Comparison of ENCODE assay signal across 16 cellular contexts in the genomic region with DNA sequence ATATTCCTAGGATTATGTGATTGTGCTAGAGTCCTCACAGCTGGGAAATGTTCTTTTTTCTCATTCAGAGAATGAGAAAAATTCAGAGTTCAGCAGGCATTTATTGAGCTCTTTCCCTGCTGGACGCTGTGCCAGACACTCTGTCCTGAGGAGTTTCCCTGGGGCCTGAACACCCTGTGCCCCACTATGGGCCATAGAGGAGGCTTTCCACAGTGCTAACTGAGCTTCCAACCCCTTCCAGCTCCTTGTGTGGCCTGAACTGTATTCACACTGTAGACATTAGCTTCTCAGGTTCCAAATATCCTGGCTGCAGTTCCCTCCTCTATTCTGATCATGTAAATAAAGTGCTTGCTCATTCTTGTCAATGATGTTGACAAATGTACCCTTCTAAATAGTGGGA. TPM values are rescaled to one million over a fixed set of nuclear protein-coding genes. Genes with fewer than 3 reads are reported as not detected.
DNase-seq lines count a peak whose midpoint lies in the region; ATAC-seq and TF ChIP-seq lines count a peak whose summit lies in the region.
"Had no signal": no experiment of that assay in that cellular context is flagged by ENCODE, and none has a peak within 500 bp of the region (broad histone marks: within the 10 kb centered on the region; RNA-seq: fewer than 3 reads in every experiment).

No MANE protein-coding gene starts in this region.

- H3K9ac ChIP-seq in adipocyte (ENCODE audit: low read length) (peak overlapping the region; percentile 31), colonic mucosa (ENCODE audit: low read depth in 2 of 2, low read length in 2 of 2) (no peak overlapping the region)

- TF ChIP-seq CTCF in testis (IDR thresholded peaks at IDR 0.05) (no peak), colonic mucosa (IDR thresholded peaks at IDR 0.05) (no peak)

- WGBS in testis, 2 donors, result 28 to 33% methylated on average over 1 of the region's 1 CpG

- H3K4me1 ChIP-seq in adipocyte (ENCODE audit: control insufficient read depth, insufficient read depth, low read length), result peaks cover 54% of the 10 kb centered on the region
- H3K4me1 ChIP-seq in testis, result peaks cover 41% of the 10 kb centered on the region
- H3K4me1 ChIP-seq in colonic mucosa, result peaks cover 5% of the 10 kb centered on the region

- ATAC-seq in left lobe of liver, result peak; percentile 5
- ATAC-seq: activated CD8-positive, alpha-beta T cell treated with anti-CD3 and anti-CD28 coated beads for 36 hours; activated T-helper 17 cell treated with anti-CD3 and anti-CD28 coated beads, Interleukin-2, amount 50 U/mL, for 72 hours had no signal

- intact Hi-C loops in testis (cut with DNase I; ENCODE audit: low total_unique reads) (no loop called here), colonic mucosa (cut with DNase I) (no loop called here)

- peak; percentile 60 for DNase-seq in NCI-H1092 treated with DMSO at 0.1 percent for 48 hours (lab: John Stamatoyannopoulos, UW)
- no peak for DNase-seq in NCI-H1092 (lab: John Stamatoyannopoulos, UW)
- peak; percentile 51 for DNase-seq in adipocyte (ENCODE audit: low read depth)
- DNase-seq in left lobe of liver (ENCODE audit: low spot score), result peak; percentile 35
- peak; percentile 55 for DNase-seq in testis
- no peak for DNase-seq in colonic mucosa
- no peak for DNase-seq in AG08395 (ENCODE audit: low spot score)
- no peak for DNase-seq in stimulated activated naive CD4-positive, alpha-beta T cell treated with Interleukin-2 at 50 U/mL for 16 hours (lab: John Stamatoyannopoulos, UW)
- DNase-seq: 8988T; activated CD8-positive, alpha-beta T cell treated with anti-CD3 and anti-CD28 coated beads for 36 hours; amygdala; CD4-positive, CD25-positive, alpha-beta regulatory T cell; EL; NCI-H1694 treated with DMSO at 0.1 percent for 48 hours had no signal

- H3K9me3 ChIP-seq in adipocyte (ENCODE audit: control insufficient read depth, low read length) (no peaks in the 10 kb centered on the region), testis (no peaks in the 10 kb centered on the region), colonic mucosa (no peaks in the 10 kb centered on the region)
- H3K9me3 ChIP-seq: suprapubic skin had no signal

- peak overlapping the region in 1 of 2 donors; percentile 6 for H3K27ac ChIP-seq in testis
- H3K27ac ChIP-seq in colonic mucosa, result no peak overlapping the region

- no peak for TF ChIP-seq POLR2A in testis (IDR thresholded peaks at IDR 0.05)

- H3K4me3 ChIP-seq in adipocyte (ENCODE audit: low read length) (no peak overlapping the region), testis (no peak overlapping the region), colonic mucosa (no peak overlapping the region)
- H3K4me3 ChIP-seq: suprapubic skin had no signal

- H3K36me3 ChIP-seq in adipocyte (ENCODE audit: control insufficient read depth, insufficient read depth, low read length, severe bottlenecking) (peaks cover 5% of the 10 kb centered on the region), testis (ENCODE audit: low read depth, missing control alignments) (no peaks in the 10 kb centered on the region), colonic mucosa (no peaks in the 10 kb centered on the region)

- no peaks in the 10 kb centered on the region for H3K27me3 ChIP-seq in adipocyte (replicated peaks; ENCODE audit: control insufficient read depth, insufficient read depth, low read length)
- no peaks in the 10 kb centered on the region for H3K27me3 ChIP-seq in testis
- H3K27me3 ChIP-seq in colonic mucosa, result no peaks in the 10 kb centered on the region
- H3K27me3 ChIP-seq: suprapubic skin had no signal

RNA-seq across cellular contexts. Expression of a gene that starts 10.0 kb away (rescaled TPM):
- total RNA-seq in left lobe of liver (385 TPM), testis (100 to 1,000 TPM in 1 of 2 donors, 10 to 100 TPM in 1; 82.5 to 109 TPM), colonic mucosa (10 to 100 TPM; 71.5 to 86.7 TPM)
- polyA plus RNA-seq in testis (ENCODE audit: insufficient read depth, low read depth, low replicate concordance), result 214 TPM

Comparison
In these comparisons a context has a peak if more than half of its experiments do, and no peak if none do; other contexts are left out.
1. DNase-seq: peak in NCI-H1092 treated with DMSO at 0.1 percent for 48 hours (single experiment), adipocyte (single experiment), left lobe of liver (single experiment) and testis (single experiment); none in NCI-H1092 (single experiment), colonic mucosa (single experiment), AG08395 (single experiment) and stimulated activated naive CD4-positive, alpha-beta T cell treated with Interleukin-2 at 50 U/mL for 16 hours (single experiment).